8 cellular contexts compared by ENCODE assay signal in genomic region chr20:34302312-34302722, GRCh38. TPM values are rescaled to one million over a fixed set of nuclear protein-coding genes. Genes with fewer than 3 reads are reported as not detected.
A peak's percentile ranks its signal among the peaks of the same experiment; 100 is the strongest.
DNase-seq lines count a peak whose midpoint lies in the region; ATAC-seq, FAIRE-seq and TF ChIP-seq lines count a peak whose summit lies in the region.

No MANE protein-coding gene starts in this region.

- H3K9me3 Mint-ChIP-seq in activated T-helper 2 cell treated with anti-CD3 and anti-CD28 coated beads, Interferon-gamma antibody, Interleukin-2, Interleukin-4, amounts not matched to agents 10 μg/mL and 5 μg/mL and 100 μg/mL, durations not matched to agents 14 hours and 24 hours and 36 hours, result no peaks in the 10 kb centered on the region

- intact Hi-C loops in heart right ventricle (cut with DNase I), result loop anchor here in 2 of 10 donors (5.0 kb wide), 2 partner anchors 40 to 110 kb away; no protein-coding TSS in a partner anchor
- intact Hi-C loops in Right ventricle myocardium superior (cut with DNase I), result no loop called here
- intact Hi-C loops in activated T-helper 2 cell treated with anti-CD3 and anti-CD28 coated beads, Interferon-gamma antibody, Interleukin-2, Interleukin-4, amounts not matched to agents 10 μg/mL and 5 μg/mL and 100 μg/mL, durations not matched to agents 14 hours and 24 hours and 36 hours (cut with micrococcal nuclease), result loop anchor here (2.0 kb wide), 1 partner anchor 214 kb away; the partner anchor contains the start of gene DYNLRB1

- H3K4me1 ChIP-seq in heart right ventricle (peaks cover 0 to 42% (median 23%) of the 10 kb centered on the region in 9 donors), thymus (ENCODE audit: control insufficient read depth, insufficient read depth, low read length) (no peaks in the 10 kb centered on the region)

- no peaks in the 10 kb centered on the region for H3K27me3 Mint-ChIP-seq in activated T-helper 2 cell treated with anti-CD3 and anti-CD28 coated beads, Interferon-gamma antibody, Interleukin-2, Interleukin-4, amounts not matched to agents 10 μg/mL and 5 μg/mL and 100 μg/mL, durations not matched to agents 14 hours and 24 hours and 36 hours (ENCODE audit: low read depth)

- no peak for FAIRE-seq in frontal cortex (lab: Jason Lieb, UNC)

- H3K27ac ChIP-seq in heart right ventricle (peak overlapping the region; percentile 79 to 97 (median 90)), thymus (ENCODE audit: low read depth) (no peak overlapping the region)

- H3K4me3 ChIP-seq in heart right ventricle (peak overlapping the region; percentile 65 to 98 (median 82)), kidney epithelial cell (ENCODE audit: low read depth, low read length) (peak overlapping the region; percentile 84), thymus (ENCODE audit: low read length) (peak overlapping the region; percentile 95)

- peaks cover 13% of the 10 kb centered on the region for H3K4me1 Mint-ChIP-seq in activated T-helper 2 cell treated with anti-CD3 and anti-CD28 coated beads, Interferon-gamma antibody, Interleukin-2, Interleukin-4, amounts not matched to agents 10 μg/mL and 5 μg/mL and 100 μg/mL, durations not matched to agents 14 hours and 24 hours and 36 hours (ENCODE audit: low read depth)

- H3K9me3 ChIP-seq in heart right ventricle, result no peaks in the 10 kb centered on the region
- H3K9me3 ChIP-seq in thymus (ENCODE audit: control insufficient read depth), result no peaks in the 10 kb centered on the region

- H3K36me3 Mint-ChIP-seq in activated T-helper 2 cell treated with anti-CD3 and anti-CD28 coated beads, Interferon-gamma antibody, Interleukin-2, Interleukin-4, amounts not matched to agents 10 μg/mL and 5 μg/mL and 100 μg/mL, durations not matched to agents 14 hours and 24 hours and 36 hours (ENCODE audit: low read depth), result peaks cover 6% of the 10 kb centered on the region

- DNase-seq in heart right ventricle (no peak), Right ventricle myocardium superior (no peak), kidney epithelial cell (ENCODE audit: low read depth) (no peak), COR-L47 (lab: John Stamatoyannopoulos, UW) (no peak), frontal cortex (ENCODE audit: low spot score in 2 of 2) (no peak)
- no peak for DNase-seq in activated T-helper 2 cell treated with anti-CD3 and anti-CD28 coated beads, Interferon-gamma antibody, Interleukin-2, Interleukin-4, amounts not matched to agents 10 μg/mL and 5 μg/mL and 100 μg/mL, durations not matched to agents 14 hours and 24 hours and 36 hours (ENCODE audit: low spot score)

- H3K4me3 Mint-ChIP-seq in activated T-helper 2 cell treated with anti-CD3 and anti-CD28 coated beads, Interferon-gamma antibody, Interleukin-2, Interleukin-4, amounts not matched to agents 10 μg/mL and 5 μg/mL and 100 μg/mL, durations not matched to agents 14 hours and 24 hours and 36 hours (ENCODE audit: low read depth), result peak overlapping the region; percentile 87

- 28 to 29% methylated on average over 9 of the region's 9 CpGs for WGBS in heart right ventricle, 2 donors
- WGBS in thymus, result 39% methylated on average over 9 of the region's 9 CpGs

- no peak for ATAC-seq in heart right ventricle
- no peak for ATAC-seq in Right ventricle myocardium superior (ENCODE audit: poor library complexity)
- ATAC-seq in HG02970 (IDR thresholded peaks at IDR 0.05; ENCODE audit: low FRiP score, unreplicated experiment), result no peak

- H3K27me3 ChIP-seq in heart right ventricle (no peaks in the 10 kb centered on the region), kidney epithelial cell (ENCODE audit: control insufficient read depth, insufficient read depth, low read length) (no peaks in the 10 kb centered on the region), thymus (ENCODE audit: control insufficient read depth, insufficient read depth) (no peaks in the 10 kb centered on the region)

- TF ChIP-seq CTCF in heart right ventricle (IDR thresholded peaks at IDR 0.05) (no peak), kidney epithelial cell (IDR thresholded peaks at IDR 0.05; ENCODE audit: insufficient read depth, low read length, poor library complexity, severe bottlenecking) (no peak)

- peak overlapping the region; percentile 88 for H3K27ac Mint-ChIP-seq in activated T-helper 2 cell treated with anti-CD3 and anti-CD28 coated beads, Interferon-gamma antibody, Interleukin-2, Interleukin-4, amounts not matched to agents 10 μg/mL and 5 μg/mL and 100 μg/mL, durations not matched to agents 14 hours and 24 hours and 36 hours

- H3K36me3 ChIP-seq in heart right ventricle (no peaks in the 10 kb centered on the region), kidney epithelial cell (ENCODE audit: control insufficient read depth, insufficient read depth, low read length) (no peaks in the 10 kb centered on the region), thymus (ENCODE audit: control insufficient read depth, insufficient read depth) (no peaks in the 10 kb centered on the region)

RNA-seq across cellular contexts. Expression of gene AHCY, which starts 0.8 kb away (rescaled TPM):
- 10 to 100 TPM; 42.3 to 83.9 (median 54.7) TPM for total RNA-seq in heart right ventricle
- polyA plus RNA-seq in heart right ventricle, result 10 to 100 TPM; 64.7 to 81.1 TPM
- 71.2 TPM for total RNA-seq in Right ventricle myocardium superior
- total RNA-seq in activated T-helper 2 cell treated with anti-CD3 and anti-CD28 coated beads, Interferon-gamma antibody, Interleukin-2, Interleukin-4, amounts not matched to agents 10 μg/mL and 5 μg/mL and 100 μg/mL, durations not matched to agents 14 hours and 24 hours and 36 hours, result 120 and 122 TPM in 2 replicates
- total RNA-seq in kidney epithelial cell, result 199 and 212 TPM in 2 replicates
- 56.0 TPM for polyA plus RNA-seq in thymus
- 50.5 TPM for total RNA-seq in frontal cortex
